In the genomic region with DNA sequence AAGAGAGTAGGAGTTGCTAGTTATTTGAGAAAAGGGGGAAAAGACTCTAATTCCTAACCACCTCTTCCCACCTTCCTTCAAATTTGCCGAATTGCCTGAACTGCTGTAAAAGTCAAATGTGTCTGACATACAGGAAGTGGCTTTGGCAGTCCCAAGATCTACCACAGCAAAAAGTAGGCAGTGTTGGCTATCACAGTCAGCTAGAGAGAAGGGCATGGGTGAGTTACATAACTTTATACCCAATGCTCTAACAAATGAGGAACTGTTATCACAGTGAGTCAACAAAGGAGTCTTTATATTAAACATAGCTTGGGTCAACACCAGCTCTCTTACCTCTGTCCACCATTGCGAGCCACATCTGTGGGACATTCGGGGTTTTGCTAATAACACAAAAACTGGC, we compare ENCODE assay signal across 8 cellular contexts. TPM values are rescaled to one million over a fixed set of nuclear protein-coding genes. Genes with fewer than 3 reads are reported as not detected.
DNase-seq lines count a peak whose midpoint lies in the region; ATAC-seq, FAIRE-seq and TF ChIP-seq lines count a peak whose summit lies in the region.

No MANE protein-coding gene starts in this region.

- CTCF ChIA-PET in H1 (lab: Charles Lee; ENCODE audit: partially characterized antibody): interaction anchor here (0.7 kb wide), 1 partner anchor 51 kb away, joined by 3 read pairs; no protein-coding TSS in a partner anchor

- H3K4me3 ChIP-seq in left ventricle myocardium inferior: no peak overlapping the region
- peak overlapping the region; percentile 81 for H3K4me3 ChIP-seq in OCI-LY3 (ENCODE audit: low read length)
- H3K4me3 ChIP-seq in H1 (ENCODE audit: extremely low read depth in 1 of 4, insufficient read depth in 2 of 4, low read depth in 3 of 4, low read length in 4 of 4): no peak overlapping the region
- H3K4me3 ChIP-seq in stomach: peak overlapping the region in 1 of 4 donors; percentile 62

- no peak for TF ChIP-seq CTCF in left ventricle myocardium inferior (IDR thresholded peaks at IDR 0.05; ENCODE audit: borderline replicate concordance)
- TF ChIP-seq CTCF in OCI-LY3 (IDR thresholded peaks at IDR 0.05; ENCODE audit: low read depth, low read length): 0 out of 2 replicates have a peak, but pooled peaks have one; percentile 8
- peak in 1 of 3 experiments; percentile 12; a peak in 1 of 4 replicates for TF ChIP-seq CTCF in H1 (IDR thresholded peaks at IDR 0.05; ENCODE audit: control extremely low read depth in 1 of 3, insufficient read depth in 1 of 3, low read depth in 1 of 3, low read length in 3 of 3)
- TF ChIP-seq CTCF in stomach (IDR thresholded peaks at IDR 0.05): peak in 2 of 7 experiments; percentile 17 to 34

- H3K36me3 ChIP-seq in left ventricle myocardium inferior (no peaks in the 10 kb centered on the region), OCI-LY3 (replicated peaks; ENCODE audit: low read depth, low read length) (no peaks in the 10 kb centered on the region), H1 (ENCODE audit: control insufficient read depth in 2 of 4, insufficient read depth in 4 of 4, low read length in 3 of 4) (no peaks in the 10 kb centered on the region), stomach (no peaks in the 10 kb centered on the region)

- no peak overlapping the region for H3K14ac ChIP-seq in H1 (ENCODE audit: insufficient read length)

- no peak overlapping the region for H3K18ac ChIP-seq in H1 (ENCODE audit: extremely low read depth, low read length)

- H3K27ac ChIP-seq in left ventricle myocardium inferior (replicated peaks) (no peak overlapping the region), OCI-LY3 (ENCODE audit: low read length) (0 out of 2 replicates have a peak overlapping the region, but pooled peaks have one; percentile 8), H1 (ENCODE audit: low read depth, low read length) (no peak overlapping the region), stomach (peak overlapping the region in 3 of 5 donors; percentile 47 to 95 (median 91))

- ATAC-seq in left ventricle myocardium superior: peak; percentile 10
- peak; percentile 55 for ATAC-seq in HG03175 (IDR thresholded peaks at IDR 0.05; ENCODE audit: unreplicated experiment)
- no peak for ATAC-seq in GM21390 (IDR thresholded peaks at IDR 0.05; ENCODE audit: unreplicated experiment)

- H3K4me2 ChIP-seq in OCI-LY3 (ENCODE audit: low read length) (peak overlapping the region; percentile 79), H1 (ENCODE audit: insufficient read depth in 1 of 2, low read depth in 2 of 2, low read length in 2 of 2) (no peak overlapping the region)

- no peak overlapping the region for H2BK15ac ChIP-seq in H1 (ENCODE audit: low read length)

- TF ChIP-seq RAD21 in H1 (IDR thresholded peaks at IDR 0.05 in 1 of 2, conservative IDR thresholded peaks at IDR 0.05 in 1 of 2; ENCODE audit: low read depth in 2 of 2, low read length in 2 of 2): peak; percentile 15 to 16; a peak in 1 of 4 replicates

- H2BK20ac ChIP-seq in H1 (ENCODE audit: low read length): no peak overlapping the region

- no peaks in the 10 kb centered on the region; the same call in 1 of the 2 replicates for H3K23me2 ChIP-seq in H1 (ENCODE audit: low read depth, low read length)

- H3K23ac ChIP-seq in H1 (ENCODE audit: insufficient read length): no peak overlapping the region

- H2AFZ ChIP-seq in OCI-LY3 (ENCODE audit: low read depth, low read length) (peak overlapping the region; percentile 74), H1 (ENCODE audit: low read length) (no peak overlapping the region)

- H4K8ac ChIP-seq in H1 (ENCODE audit: extremely low read depth, insufficient read depth, low read length): no peak overlapping the region

- DNase-seq in left ventricle myocardium superior (no peak), left ventricle myocardium inferior (no peak), H1 (ENCODE audit: low read depth in 1 of 2, low spot score in 2 of 2) (no peak), stomach (no peak), T-helper 9 cell (no peak)

- no peak overlapping the region for H2BK120ac ChIP-seq in H1 (replicated peaks; ENCODE audit: low read depth, low read length)

- no peak for TF ChIP-seq POLR2A in H1 (IDR thresholded peaks at IDR 0.05; ENCODE audit: control extremely low read depth in 1 of 2, low read depth in 2 of 2, low read length in 2 of 2)
- TF ChIP-seq POLR2A in stomach (IDR thresholded peaks at IDR 0.05): no peak

- H3K4me1 ChIP-seq in left ventricle myocardium inferior: no peaks in the 10 kb centered on the region
- peaks cover 9% of the 10 kb centered on the region for H3K4me1 ChIP-seq in OCI-LY3 (ENCODE audit: low read length)
- H3K4me1 ChIP-seq in H1 (replicated peaks in 1 of 4; ENCODE audit: control insufficient read depth in 3 of 4, insufficient read depth in 4 of 4, low read length in 3 of 4): peaks cover 0 to 3% (median 0%) of the 10 kb centered on the region in 4 experiments; a peak in 2 of 7 replicates
- H3K4me1 ChIP-seq in stomach: peaks cover 0 to 28% (median 12%) of the 10 kb centered on the region in 4 donors

- FAIRE-seq in H1 (lab: Jason Lieb, UNC): no peak

- H4K5ac ChIP-seq in H1 (ENCODE audit: insufficient read length, low read depth, low read length): no peak overlapping the region

- POLR2A ChIA-PET in H1 (lab: Charles Lee; ENCODE audit: partially characterized antibody): interaction anchor here (0.6 to 0.9 kb wide), 2 partner anchors 71 to 124 kb away, joined by 3 read pairs; no protein-coding TSS in a partner anchor

- no peak overlapping the region for H3K4ac ChIP-seq in H1 (replicated peaks; ENCODE audit: insufficient read length, low read depth, low read length)

- no peaks in the 10 kb centered on the region for H3K79me1 ChIP-seq in H1 (ENCODE audit: low read depth, low read length)

- no peak overlapping the region for H3K56ac ChIP-seq in H1 (replicated peaks; ENCODE audit: insufficient read length, low read depth, low read length)

- intact Hi-C loops in left ventricle myocardium superior (cut with micrococcal nuclease): no loop called here
- intact Hi-C loops in left ventricle myocardium inferior (cut with micrococcal nuclease): no loop called here
- intact Hi-C loops in stomach (cut with DNase I; ENCODE audit: low total_unique reads): no loop called here

- H3K9me3 ChIP-seq in left ventricle myocardium inferior (replicated peaks): no peaks in the 10 kb centered on the region
- no peaks in the 10 kb centered on the region for H3K9me3 ChIP-seq in OCI-LY3 (ENCODE audit: insufficient read depth, low read length)
- H3K9me3 ChIP-seq in H1 (ENCODE audit: insufficient read depth in 2 of 2, low read depth in 1 of 2, low read length in 1 of 2): no peaks in the 10 kb centered on the region
- no peaks in the 10 kb centered on the region for H3K9me3 ChIP-seq in stomach

- no peaks in the 10 kb centered on the region for H4K20me1 ChIP-seq in OCI-LY3 (ENCODE audit: insufficient read depth, low read length)
- H4K20me1 ChIP-seq in H1 (replicated peaks in 1 of 2; ENCODE audit: control insufficient read depth in 1 of 2, insufficient read depth in 2 of 2, low read length in 2 of 2): no peaks in the 10 kb centered on the region

- WGBS in H1 (ENCODE audit: extremely low coverage in 1 of 2, insufficient coverage in 1 of 2, insufficient read length in 1 of 2, insufficient replicate concordance in 2 of 2, low coverage in 1 of 2, low lambda C conversion rate in 2 of 2, missing lambda C conversion rate in 1 of 2), 2 experiments: 96% methylated on average over 3 of the region's 3 CpGs; no CpG with 5 or more reads in 1 of the 2 experiments
- WGBS in stomach, 5 donors: 20 to 56% (median 40%) methylated on average over 3 of the region's 3 CpGs

- H3K79me2 ChIP-seq in OCI-LY3 (ENCODE audit: low read length) (peaks cover 19% of the 10 kb centered on the region), H1 (ENCODE audit: control insufficient read depth in 1 of 2, insufficient read depth in 2 of 2, low read length in 2 of 2) (no peaks in the 10 kb centered on the region)

- no peak overlapping the region for H2BK5ac ChIP-seq in H1 (ENCODE audit: low read depth, low read length)

- H3K9ac ChIP-seq in OCI-LY3 (ENCODE audit: low read length): peak overlapping the region; percentile 95
- H3K9ac ChIP-seq in H1 (replicated peaks in 1 of 4; ENCODE audit: extremely low read depth in 1 of 4, low read depth in 3 of 4, low read length in 3 of 4): no peak overlapping the region

- TF ChIP-seq EP300 in H1 (IDR thresholded peaks at IDR 0.05; ENCODE audit: borderline replicate concordance in 1 of 2, low read depth in 2 of 2, low read length in 2 of 2) (no peak), stomach (IDR thresholded peaks at IDR 0.05) (no peak)

- H4K91ac ChIP-seq in H1 (replicated peaks; ENCODE audit: insufficient read length, low read length): no peak overlapping the region

- no peak overlapping the region for H2AK5ac ChIP-seq in H1 (ENCODE audit: low read depth, low read length)

- H2BK12ac ChIP-seq in H1 (ENCODE audit: low read depth, low read length): no peak overlapping the region

- no peaks in the 10 kb centered on the region for H3K27me3 ChIP-seq in left ventricle myocardium inferior (ENCODE audit: low read depth)
- no peaks in the 10 kb centered on the region for H3K27me3 ChIP-seq in OCI-LY3 (ENCODE audit: low read depth, low read length)
- no peaks in the 10 kb centered on the region; a peak in 3 of 7 replicates for H3K27me3 ChIP-seq in H1 (replicated peaks in 1 of 4; ENCODE audit: control insufficient read depth in 3 of 4, extremely low read depth in 1 of 4, insufficient read depth in 3 of 4, low read length in 3 of 4)
- H3K27me3 ChIP-seq in stomach: peaks cover 0 to 3% (median 0%) of the 10 kb centered on the region in 3 donors

TF ChIP-seq in H1, 55 proteins besides CTCF, POLR2A, EP300 and RAD21:
- TF ChIP-seq HDAC2 (IDR thresholded peaks at IDR 0.05; ENCODE audit: borderline replicate concordance in 1 of 2, low read depth in 2 of 2, low read length in 2 of 2) (no peak), POU5F1 (IDR thresholded peaks at IDR 0.05; ENCODE audit: low read depth, low read length) (no peak), EZH2 (IDR thresholded peaks at IDR 0.05; ENCODE audit: low read depth, low read length, severe bottlenecking) (no peak)

RNA-seq across cellular contexts. Expression of a gene that starts 2.4 kb away (rescaled TPM):
- total RNA-seq in left ventricle myocardium superior (31.4 TPM), left ventricle myocardium inferior (38.5 TPM), stomach (10 to 100 TPM in 3 of 5 donors, 1 to 10 TPM in 2; 6.7 to 31.7 (median 23.9) TPM)
- 3.2 and 3.5 TPM in 2 replicates for total RNA-seq in H1 (2021; fragmentation: NEBNext Ultra II Directional; extraction: Animal tissue kit (Norgen Biotek cat#: 25700))
- polyA plus RNA-seq in H1 (2011; rRNA removed) (3.8 and 4.3 TPM in 2 replicates), stomach (1 to 10 TPM; 2.0 to 4.6 (median 3.4) TPM)
- 1.9 TPM for polyA plus RNA-seq in H1 (2011; cell fraction: cytosol; rRNA removed)
- polyA plus RNA-seq in H1 (2011; cell fraction: nucleus; rRNA removed): 5.3 TPM
- polyA plus RNA-seq in H1 (2012, experiment 1 of 2): 1.4 to 3.7 TPM (median 1.9 TPM) in 4 replicates
- 2.2 TPM for polyA plus RNA-seq in H1 (2012, experiment 2 of 2)
- polyA plus RNA-seq in H1 (2013, experiment 1 of 2): 0.75 TPM
- polyA plus RNA-seq in H1 (2013, experiment 2 of 2): 0.96 TPM
- 21.8 and 31.1 TPM in 2 replicates for polyA minus RNA-seq in H1 (2011; rRNA and poly(A)+ RNA removed)
- 11.5 TPM for polyA minus RNA-seq in H1 (2011; cell fraction: cytosol; rRNA and poly(A)+ RNA removed)
- polyA minus RNA-seq in H1 (2011; cell fraction: nucleus; rRNA and poly(A)+ RNA removed): 9.4 TPM

Comparison
In these comparisons a context has a peak if more than half of its experiments do, and no peak if none do; other contexts are left out.
1. H3K27ac ChIP-seq: peak in OCI-LY3 (single experiment) and stomach (3 of 5); none in left ventricle myocardium inferior (single experiment) and H1 (single experiment).